In genomic region chr6:163834226-163834970, GRCh38 we compare ENCODE assay signal across 1 cellular context.
TF ChIP-seq lines count a peak whose summit lies in the region.

No MANE protein-coding gene starts in this region.

TF ChIP-seq in WTC11, 78 proteins besides CTCF, POLR2A, EP300 and RAD21 (continued from another document):
- no peak for TF ChIP-seq ERG (CRISPR knock-in tag; IDR thresholded peaks at IDR 0.05)
- no peak for TF ChIP-seq JAZF1 (CRISPR knock-in tag; IDR thresholded peaks at IDR 0.05)
- no peak for TF ChIP-seq FOXK1 (CRISPR knock-in tag; IDR thresholded peaks at IDR 0.05)
- TF ChIP-seq GTF2I (CRISPR knock-in tag; conservative IDR thresholded peaks at IDR 0.05): no peak
